Comparison of ENCODE assay signal across 9 cellular contexts in genomic region chr6:105346052-105346451, GRCh38. TPM values are rescaled to one million over a fixed set of nuclear protein-coding genes. Genes with fewer than 3 reads are reported as not detected.
A peak's percentile ranks its signal among the peaks of the same experiment; 100 is the strongest.
DNase-seq lines count a peak whose midpoint lies in the region; TF ChIP-seq lines count a peak whose summit lies in the region.
"Had no signal": no experiment of that assay in that cellular context is flagged by ENCODE, and none has a peak within 500 bp of the region (broad histone marks: within the 10 kb centered on the region; RNA-seq: fewer than 3 reads in every experiment).

No MANE protein-coding gene starts in this region.

- H3K4me3 ChIP-seq in breast epithelium (no peak overlapping the region), H7 (ENCODE audit: insufficient read depth, low read depth, low read length) (no peak overlapping the region)

- TF ChIP-seq POLR2A in breast epithelium (IDR thresholded peaks at IDR 0.05): no peak

- no TSS peak for BruUV-seq in MCF 10A (replicated peaks; lab: Mats Ljungman, UMichigan)

- intact Hi-C loops in MCF 10A (cut with micrococcal nuclease): no loop called here
- intact Hi-C loops in breast epithelium (cut with DNase I; ENCODE audit: low total_unique reads): no loop called here

- H3K9me3 Mint-ChIP-seq in MCF 10A (ENCODE audit: unreplicated experiment) (no peaks in the 10 kb centered on the region), type B pancreatic cell (no peaks in the 10 kb centered on the region)

- peak overlapping the region; percentile 67 for H3K27ac Mint-ChIP-seq in MCF 10A (ENCODE audit: low read depth, unreplicated experiment)
- H3K27ac Mint-ChIP-seq in type B pancreatic cell: peak overlapping the region; percentile 29

- H3K4me3 Mint-ChIP-seq in MCF 10A (ENCODE audit: unreplicated experiment) (no peak overlapping the region), type B pancreatic cell (peak overlapping the region; percentile 0)

- DNase-seq in MCF 10A (ENCODE audit: unreplicated experiment): peak; percentile 56
- no peak for DNase-seq in breast epithelium (ENCODE audit: low spot score in 2 of 2)
- peak; percentile 36 for DNase-seq in dermis blood vessel endothelial cell
- DNase-seq in kidney glomerular epithelial cell (lab: John Stamatoyannopoulos, UW): peak; percentile 86
- no peak for DNase-seq in type B pancreatic cell (ENCODE audit: extremely low spot score, unreplicated experiment)
- no peak for DNase-seq in NAMALWA (ENCODE audit: low spot score)
- DNase-seq in H7: no peak
- no peak for DNase-seq in NCI-H1092 (lab: John Stamatoyannopoulos, UW)
- DNase-seq: NCI-H2029 treated with DMSO at 0.1 percent for 48 hours had no signal

- no peaks in the 10 kb centered on the region for H3K27me3 Mint-ChIP-seq in MCF 10A (ENCODE audit: insufficient read depth, unreplicated experiment)
- H3K27me3 Mint-ChIP-seq in type B pancreatic cell: no peaks in the 10 kb centered on the region

- H3K4me1 Mint-ChIP-seq in MCF 10A (ENCODE audit: insufficient read depth, unreplicated experiment) (peaks cover 11% of the 10 kb centered on the region), type B pancreatic cell (ENCODE audit: unreplicated experiment) (peaks cover 10% of the 10 kb centered on the region)

- POLR2A ChIA-PET in MCF 10A (lab: Yijun Ruan, JAX): interaction anchor here (0.6 to 3.7 kb wide), 14 partner anchors 10 to 257 kb away, joined by 3 to 27 read pairs (median 6); partner anchors contain the start of gene PREP

- H3K36me3 Mint-ChIP-seq in MCF 10A (ENCODE audit: insufficient read depth, unreplicated experiment) (peaks cover 41% of the 10 kb centered on the region), type B pancreatic cell (peaks cover 32% of the 10 kb centered on the region)

- no peaks in the 10 kb centered on the region for H3K27me3 ChIP-seq in breast epithelium
- no peaks in the 10 kb centered on the region for H3K27me3 ChIP-seq in H7 (ENCODE audit: control insufficient read depth, insufficient read depth, low read length)

- no peaks in the 10 kb centered on the region for H3K9me3 ChIP-seq in breast epithelium

- CTCF ChIA-PET in MCF 10A (lab: Yijun Ruan, JAX): interaction anchor here (0.6 to 2.3 kb wide), 12 partner anchors 10 to 1405 kb away, joined by 3 to 14 read pairs (median 4); partner anchors contain the start of gene PREP

- H3K36me3 ChIP-seq in breast epithelium: no peaks in the 10 kb centered on the region
- H3K36me3 ChIP-seq in H7 (replicated peaks; ENCODE audit: control insufficient read depth, insufficient read depth, low read length): peaks cover 3% of the 10 kb centered on the region

- peak overlapping the region in 1 of 2 donors; percentile 57 for H3K27ac ChIP-seq in breast epithelium

- H3K4me1 ChIP-seq in breast epithelium: no peaks in the 10 kb centered on the region

- TF ChIP-seq CTCF in MCF 10A (IDR thresholded peaks at IDR 0.05; ENCODE audit: unreplicated experiment) (no peak), breast epithelium (IDR thresholded peaks at IDR 0.05) (no peak), type B pancreatic cell (conservative IDR thresholded peaks at IDR 0.05) (no peak)

RNA-seq across cellular contexts. Expression of gene PREP, which starts 56.8 kb away (rescaled TPM):
- total RNA-seq in MCF 10A (2022): 57.8 and 67.6 TPM in 2 replicates
- total RNA-seq in breast epithelium: 10 to 100 TPM; 18.4 to 22.3 (median 19.6) TPM
- 20.3 and 34.7 TPM in 2 replicates for total RNA-seq in dermis blood vessel endothelial cell
- 41.9 and 54.4 TPM in 2 replicates for total RNA-seq in type B pancreatic cell (ENCODE audit: low replicate concordance)
- 19.5 and 24.4 TPM in 2 replicates for total RNA-seq in H7 (2014; rRNA removed; shearing (Covaris generic))

Comparison
In these comparisons a context has a peak if more than half of its experiments do, and no peak if none do; other contexts are left out.
1. DNase-seq: peak in MCF 10A (single experiment), dermis blood vessel endothelial cell (single experiment) and kidney glomerular epithelial cell (single experiment); none in breast epithelium (0 of 2), type B pancreatic cell (single experiment), NAMALWA (single experiment), H7 (single experiment) and NCI-H1092 (single experiment).